Comparison of ENCODE assay signal across 8 cellular contexts in the genomic region with DNA sequence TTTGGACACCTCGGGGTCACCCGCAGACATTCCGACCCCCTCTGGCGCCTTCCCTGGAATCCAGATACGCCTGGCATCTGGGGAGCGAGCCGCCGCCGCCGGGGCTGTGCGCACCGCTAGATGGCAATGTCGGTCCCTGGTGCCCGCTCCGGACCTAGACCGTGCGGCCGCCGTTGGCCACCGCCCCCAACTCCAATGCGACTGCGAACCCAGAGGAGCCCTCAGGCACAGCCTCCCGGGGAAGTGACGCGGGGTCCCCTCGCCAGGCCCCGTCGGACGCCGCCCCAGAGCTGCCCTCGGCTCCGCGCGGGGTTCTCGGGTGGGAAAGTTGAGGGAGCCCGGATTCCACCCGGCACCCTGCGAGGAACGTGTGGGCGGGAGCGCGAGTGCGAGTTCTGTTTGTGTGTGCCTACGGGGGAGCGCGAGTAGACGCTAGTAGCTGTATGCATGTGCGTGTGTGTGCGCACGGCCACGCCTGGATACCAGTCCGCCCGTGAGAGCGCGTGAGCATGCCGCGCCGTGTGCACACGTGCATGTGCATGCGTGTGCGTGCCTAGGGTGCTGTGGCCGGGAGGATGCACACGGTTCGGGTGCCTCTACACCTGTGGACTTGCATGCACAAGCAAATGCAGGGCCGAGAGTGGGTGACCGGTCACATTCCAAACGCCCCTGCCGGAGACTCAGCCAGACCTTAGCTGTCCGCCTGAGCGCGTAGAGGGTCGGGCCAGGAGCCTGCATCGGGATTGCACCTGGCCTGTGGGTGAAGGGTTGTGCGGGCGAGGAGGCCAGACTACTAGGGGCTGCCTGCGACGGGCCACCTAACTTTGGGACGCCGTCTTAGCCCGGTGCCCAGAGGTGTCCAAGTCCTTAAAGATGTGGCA. TPM values are rescaled to one million over a fixed set of nuclear protein-coding genes. Genes with fewer than 3 reads are reported as not detected.
A peak's percentile ranks its signal among the peaks of the same experiment; 100 is the strongest.
DNase-seq lines count a peak whose midpoint lies in the region; ATAC-seq and TF ChIP-seq lines count a peak whose summit lies in the region.

No MANE protein-coding gene starts in this region.

- H2BK5ac ChIP-seq in neuronal stem cell (ENCODE audit: low read length): peak overlapping the region; percentile 75

- peak overlapping the region; percentile 99 for H3K23ac ChIP-seq in neuronal stem cell (ENCODE audit: low read depth, low read length, poor library complexity)

- H4K91ac ChIP-seq in neuronal stem cell (ENCODE audit: low read depth, low read length, poor library complexity): peak overlapping the region; percentile 95

- CTCF ChIA-PET in AG04450 (lab: Charles Lee): interaction anchor here (0.6 to 3.5 kb wide), 21 partner anchors 10 to 363 kb away, joined by 3 to 36 read pairs (median 4); partner anchors contain the start of gene ATG13

- H3K4me3 ChIP-seq in AG04450 (ENCODE audit: low read depth, low read length) (peak overlapping the region; percentile 60), NT2/D1 (ENCODE audit: insufficient read length, low read depth) (peak overlapping the region; percentile 34), gastroesophageal sphincter (peak overlapping the region in 1 of 2 donors; percentile 44), neuronal stem cell (ENCODE audit: low read length in 2 of 2) (peak overlapping the region; percentile 41 to 77), aorta (ENCODE audit: low read length in 2 of 2) (no peak overlapping the region)

- H3K27me3 Mint-ChIP-seq in activated T-helper 2 cell treated with anti-CD3 and anti-CD28 coated beads, Interferon-gamma antibody, Interleukin-2, Interleukin-4, amounts not matched to agents 10 μg/mL and 5 μg/mL and 100 μg/mL, durations not matched to agents 14 hours and 24 hours and 36 hours (ENCODE audit: low read depth): peaks cover 63% of the 10 kb centered on the region

- TF ChIP-seq POLR2A in gastroesophageal sphincter (IDR thresholded peaks at IDR 0.05): no peak

- peak overlapping the region; percentile 49 for H2BK15ac ChIP-seq in neuronal stem cell (ENCODE audit: low read length)

- H3K14ac ChIP-seq in neuronal stem cell (ENCODE audit: low read length): peak overlapping the region; percentile 97

- H3K36me3 Mint-ChIP-seq in activated T-helper 2 cell treated with anti-CD3 and anti-CD28 coated beads, Interferon-gamma antibody, Interleukin-2, Interleukin-4, amounts not matched to agents 10 μg/mL and 5 μg/mL and 100 μg/mL, durations not matched to agents 14 hours and 24 hours and 36 hours (ENCODE audit: low read depth): no peaks in the 10 kb centered on the region

- H3K4me1 ChIP-seq in NT2/D1 (ENCODE audit: insufficient read depth, insufficient read length) (peaks cover 37% of the 10 kb centered on the region), gastroesophageal sphincter (peaks cover 0 to 45% (median 31%) of the 10 kb centered on the region in 3 donors), neuronal stem cell (ENCODE audit: control insufficient read depth in 2 of 2, insufficient read depth in 1 of 2, low read depth in 1 of 2, low read length in 2 of 2) (peaks cover 12 to 26% of the 10 kb centered on the region in 2 donors), aorta (ENCODE audit: control insufficient read depth in 1 of 2, insufficient read depth in 2 of 2, low read length in 2 of 2) (no peaks in the 10 kb centered on the region)

- peak; percentile 75 for TF ChIP-seq CTCF in AG04450 (IDR thresholded peaks at IDR 0.05; ENCODE audit: low read depth, low read length)
- peak in 3 of 4 experiments; percentile 75 to 92 (median 81) for TF ChIP-seq CTCF in gastroesophageal sphincter (IDR thresholded peaks at IDR 0.05)

- peak overlapping the region; percentile 82 for H4K8ac ChIP-seq in neuronal stem cell (ENCODE audit: low read depth, low read length)

- H3K4me2 ChIP-seq in neuronal stem cell (ENCODE audit: insufficient read depth, low read length, poor library complexity, severe bottlenecking): peak overlapping the region; percentile 96

- no peak overlapping the region for H2AK5ac ChIP-seq in neuronal stem cell (ENCODE audit: low read depth, low read length)

- H3K9me3 ChIP-seq in AG04450 (ENCODE audit: control insufficient read depth, insufficient read depth, low read length) (peaks cover 14% of the 10 kb centered on the region; the same call in 1 of the 2 replicates), NT2/D1 (ENCODE audit: insufficient read depth, low read length) (no peaks in the 10 kb centered on the region), gastroesophageal sphincter (no peaks in the 10 kb centered on the region), neuronal stem cell (replicated peaks in 1 of 2; ENCODE audit: control insufficient read depth in 2 of 2, insufficient read depth in 1 of 2, low read depth in 1 of 2, low read length in 2 of 2) (peaks cover 0 to 3% of the 10 kb centered on the region in 2 donors), aorta (ENCODE audit: control insufficient read depth, low read length) (no peaks in the 10 kb centered on the region)

- no peak overlapping the region for H2BK120ac ChIP-seq in neuronal stem cell (ENCODE audit: low read depth, low read length)

- peak overlapping the region; percentile 93 for H3K18ac ChIP-seq in neuronal stem cell (ENCODE audit: low read length)

- H3K27ac Mint-ChIP-seq in activated T-helper 2 cell treated with anti-CD3 and anti-CD28 coated beads, Interferon-gamma antibody, Interleukin-2, Interleukin-4, amounts not matched to agents 10 μg/mL and 5 μg/mL and 100 μg/mL, durations not matched to agents 14 hours and 24 hours and 36 hours: no peak overlapping the region

- WGBS in gastroesophageal sphincter (ENCODE audit: low coverage in 1 of 2), 2 donors: 3% methylated on average over 6 of the region's 80 CpGs; no CpG with 5 or more reads in 1 of the 2 donors
- WGBS in neuronal stem cell (ENCODE audit: extremely low coverage in 2 of 2, insufficient read length in 2 of 2, insufficient replicate concordance in 1 of 2), 2 donors: no CpG with 5 or more reads among the region's 80 CpGs
- WGBS in aorta, 2 donors: 1 to 2% methylated on average over 69 to 80 of the region's 80 CpGs

- H2AFZ ChIP-seq in neuronal stem cell (ENCODE audit: low read length): peak overlapping the region; percentile 92

- peaks cover 18% of the 10 kb centered on the region for H3K4me1 Mint-ChIP-seq in activated T-helper 2 cell treated with anti-CD3 and anti-CD28 coated beads, Interferon-gamma antibody, Interleukin-2, Interleukin-4, amounts not matched to agents 10 μg/mL and 5 μg/mL and 100 μg/mL, durations not matched to agents 14 hours and 24 hours and 36 hours (ENCODE audit: low read depth)

- H3K9me3 Mint-ChIP-seq in activated T-helper 2 cell treated with anti-CD3 and anti-CD28 coated beads, Interferon-gamma antibody, Interleukin-2, Interleukin-4, amounts not matched to agents 10 μg/mL and 5 μg/mL and 100 μg/mL, durations not matched to agents 14 hours and 24 hours and 36 hours: no peaks in the 10 kb centered on the region

- peak overlapping the region; percentile 99 for H2BK12ac ChIP-seq in neuronal stem cell (ENCODE audit: low read length)

- ATAC-seq in GM18498 (IDR thresholded peaks at IDR 0.05; ENCODE audit: unreplicated experiment): peak; percentile 53
- ATAC-seq in HG03520 (IDR thresholded peaks at IDR 0.05; ENCODE audit: unreplicated experiment): peak; percentile 36
- ATAC-seq in gastroesophageal sphincter: peak; percentile 53
- peak; percentile 76 for ATAC-seq in aorta (ENCODE audit: low FRiP score)

- intact Hi-C loops in activated T-helper 2 cell treated with anti-CD3 and anti-CD28 coated beads, Interferon-gamma antibody, Interleukin-2, Interleukin-4, amounts not matched to agents 10 μg/mL and 5 μg/mL and 100 μg/mL, durations not matched to agents 14 hours and 24 hours and 36 hours (cut with micrococcal nuclease): loop anchor here (1.0 to 10.0 kb wide), 4 partner anchors 139 to 315 kb away; partner anchors contain the start of genes ARHGAP1, ATG13, HARBI1 and ZNF408
- intact Hi-C loops in aorta (cut with DNase I): loop anchor here (2.0 to 5.0 kb wide), 3 partner anchors 147 to 228 kb away; partner anchors contain the start of genes ATG13 (in 1 of the 2) and HARBI1 (in 1 of the 2)

- no peak for TF ChIP-seq EP300 in gastroesophageal sphincter (IDR thresholded peaks at IDR 0.05)

- peaks cover 4% of the 10 kb centered on the region for H3K36me3 ChIP-seq in NT2/D1 (ENCODE audit: insufficient read depth, insufficient read length, low read length)
- H3K36me3 ChIP-seq in gastroesophageal sphincter: no peaks in the 10 kb centered on the region
- no peaks in the 10 kb centered on the region for H3K36me3 ChIP-seq in neuronal stem cell (replicated peaks in 1 of 2; ENCODE audit: control insufficient read depth in 2 of 2, insufficient read depth in 2 of 2, low read length in 2 of 2)
- no peaks in the 10 kb centered on the region for H3K36me3 ChIP-seq in aorta (ENCODE audit: control insufficient read depth in 1 of 2, insufficient read depth in 2 of 2, low read length in 1 of 2)

- no peak for DNase-seq in AG04450 (ENCODE audit: low read depth, low spot score)
- DNase-seq in NT2/D1 (ENCODE audit: low read depth, low spot score): peak; percentile 76
- DNase-seq in activated T-helper 2 cell treated with anti-CD3 and anti-CD28 coated beads, Interferon-gamma antibody, Interleukin-2, Interleukin-4, amounts not matched to agents 10 μg/mL and 5 μg/mL and 100 μg/mL, durations not matched to agents 14 hours and 24 hours and 36 hours (ENCODE audit: low spot score): peak; percentile 50
- DNase-seq in neuronal stem cell (ENCODE audit: low spot score): peak; percentile 79
- DNase-seq in aorta: peak; percentile 81 to 92

- POLR2A ChIA-PET in AG04450 (lab: Yijun Ruan, JAX): interaction anchor here (0.6 kb wide), 1 partner anchor 88 kb away, joined by 3 read pairs; no protein-coding TSS in a partner anchor

- no peaks in the 10 kb centered on the region for H3K79me1 ChIP-seq in neuronal stem cell (ENCODE audit: low read depth, low read length)

- peak overlapping the region; percentile 37 for H3K4ac ChIP-seq in neuronal stem cell (ENCODE audit: low read length)

- H3K9ac ChIP-seq in NT2/D1 (ENCODE audit: insufficient read length, low read depth) (peak overlapping the region; percentile 65), neuronal stem cell (ENCODE audit: low read depth, low read length, poor library complexity) (peak overlapping the region; percentile 90)

- no peak overlapping the region for H3K27ac ChIP-seq in AG04450 (ENCODE audit: low read depth, low read length)
- H3K27ac ChIP-seq in gastroesophageal sphincter: no peak overlapping the region
- H3K27ac ChIP-seq in neuronal stem cell (replicated peaks; ENCODE audit: low read length): no peak overlapping the region
- no peak overlapping the region for H3K27ac ChIP-seq in aorta (ENCODE audit: low read depth in 1 of 2, low read length in 2 of 2)

- peak overlapping the region; percentile 13 for H3K4me3 Mint-ChIP-seq in activated T-helper 2 cell treated with anti-CD3 and anti-CD28 coated beads, Interferon-gamma antibody, Interleukin-2, Interleukin-4, amounts not matched to agents 10 μg/mL and 5 μg/mL and 100 μg/mL, durations not matched to agents 14 hours and 24 hours and 36 hours (ENCODE audit: low read depth)

- peaks cover 29% of the 10 kb centered on the region for H3K27me3 ChIP-seq in AG04450 (ENCODE audit: control insufficient read depth, insufficient read depth, low read length)
- peaks cover 68% of the 10 kb centered on the region for H3K27me3 ChIP-seq in NT2/D1 (ENCODE audit: insufficient read depth, insufficient read length)
- H3K27me3 ChIP-seq in gastroesophageal sphincter: peaks cover 86% of the 10 kb centered on the region
- H3K27me3 ChIP-seq in neuronal stem cell (ENCODE audit: control insufficient read depth in 3 of 3, insufficient read depth in 3 of 3, low read depth in 1 of 3, low read length in 3 of 3): peaks cover 19 to 59% (median 50%) of the 10 kb centered on the region in 3 experiments
- H3K27me3 ChIP-seq in aorta (ENCODE audit: control insufficient read depth in 1 of 2, insufficient read depth in 2 of 2, low read length in 1 of 2): no peaks in the 10 kb centered on the region

RNA-seq across cellular contexts. Expression of gene CHRM4, which starts 1.9 kb away (rescaled TPM):
- 0.11 TPM in 1 of 2 replicates, not detected in the other for polyA plus RNA-seq in AG04450 (2011; rRNA removed)
- polyA minus RNA-seq in AG04450 (2011; rRNA and poly(A)+ RNA removed): not detected in 2 replicates
- total RNA-seq in activated T-helper 2 cell treated with anti-CD3 and anti-CD28 coated beads, Interferon-gamma antibody, Interleukin-2, Interleukin-4, amounts not matched to agents 10 μg/mL and 5 μg/mL and 100 μg/mL, durations not matched to agents 14 hours and 24 hours and 36 hours: 0.11 and 0.23 TPM in 2 replicates
- total RNA-seq in gastroesophageal sphincter: 1 to 10 TPM in 1 of 4 donors, under 1 TPM in 2, not detected in 1; 0.27 to 1.3 (median 0.69) TPM
- 0.10 TPM for polyA plus RNA-seq in neuronal stem cell (2013, experiment 1 of 2)
- polyA plus RNA-seq in neuronal stem cell (2013, experiment 2 of 2): 0.15 TPM
- under 1 TPM in 1 of 2 donors, not detected in 1; 0.29 TPM for total RNA-seq in aorta
- 1 to 10 TPM in 1 of 2 donors, under 1 TPM in 1; 0.28 to 1.9 TPM for polyA plus RNA-seq in aorta

RNA-seq across cellular contexts. Expression of gene MDK, which starts 8.2 kb away (rescaled TPM):
- polyA plus RNA-seq in AG04450 (2011; rRNA removed) (445 and 578 TPM in 2 replicates), aorta (10 to 100 TPM; 15.8 to 40.3 TPM)
- 66.6 and 91.2 TPM in 2 replicates for polyA minus RNA-seq in AG04450 (2011; rRNA and poly(A)+ RNA removed)
- 2.8 and 4.5 TPM in 2 replicates for total RNA-seq in activated T-helper 2 cell treated with anti-CD3 and anti-CD28 coated beads, Interferon-gamma antibody, Interleukin-2, Interleukin-4, amounts not matched to agents 10 μg/mL and 5 μg/mL and 100 μg/mL, durations not matched to agents 14 hours and 24 hours and 36 hours
- total RNA-seq in gastroesophageal sphincter (10 to 100 TPM in 2 of 4 donors, 1 to 10 TPM in 2; 5.0 to 25.0 (median 14.1) TPM), aorta (10 to 100 TPM; 11.8 to 23.4 TPM)
- polyA plus RNA-seq in neuronal stem cell (2013, experiment 1 of 2): 1,851 TPM
- 1,853 TPM for polyA plus RNA-seq in neuronal stem cell (2013, experiment 2 of 2)

RNA-seq across cellular contexts. Expression of gene DGKZ, which starts 42.4 kb away (rescaled TPM):
- 15.8 and 23.2 TPM in 2 replicates for polyA plus RNA-seq in AG04450 (2011; rRNA removed)
- polyA minus RNA-seq in AG04450 (2011; rRNA and poly(A)+ RNA removed): 28.1 and 32.6 TPM in 2 replicates
- 82.3 and 86.1 TPM in 2 replicates for total RNA-seq in activated T-helper 2 cell treated with anti-CD3 and anti-CD28 coated beads, Interferon-gamma antibody, Interleukin-2, Interleukin-4, amounts not matched to agents 10 μg/mL and 5 μg/mL and 100 μg/mL, durations not matched to agents 14 hours and 24 hours and 36 hours
- total RNA-seq in gastroesophageal sphincter: 10 to 100 TPM; 39.2 to 78.8 (median 46.5) TPM
- 33.3 TPM for polyA plus RNA-seq in neuronal stem cell (2013, experiment 1 of 2)
- 32.3 TPM for polyA plus RNA-seq in neuronal stem cell (2013, experiment 2 of 2)
- total RNA-seq in aorta: 10 to 100 TPM; 36.1 to 61.1 TPM
- polyA plus RNA-seq in aorta: 10 to 100 TPM; 15.8 to 33.4 TPM

Comparison
In these comparisons a context has a peak if more than half of its experiments do, and no peak if none do; other contexts are left out.
1. H3K4me3 ChIP-seq: peak in AG04450 (single experiment), NT2/D1 (single experiment) and neuronal stem cell (2 of 2); none in aorta (0 of 2).
2. Peak in every context shown above with its lines, with median percentiles within 50 percentile points of each other: ATAC-seq.